In genomic region chr20:49674383-49675352, GRCh38 we compare ENCODE assay signal across 11 cellular contexts.
DNase-seq lines count a peak whose midpoint lies in the region; ATAC-seq and TF ChIP-seq lines count a peak whose summit lies in the region.
"Had no signal": no experiment of that assay in that cellular context is flagged by ENCODE, and none has a peak within 500 bp of the region (broad histone marks: within the 10 kb centered on the region; RNA-seq: fewer than 3 reads in every experiment).

No MANE protein-coding gene starts in this region.

- H3K9ac ChIP-seq in mucosa of stomach (ENCODE audit: low read length): peak overlapping the region; percentile 53

- peaks cover 96% of the 10 kb centered on the region for H3K4me1 ChIP-seq in mucosa of stomach (ENCODE audit: control insufficient read depth, insufficient read depth, low read length)

- peak; percentile 74 for DNase-seq in AG20443 (ENCODE audit: low spot score)
- DNase-seq in HuH-7.5 (ENCODE audit: low spot score): peak; percentile 48
- peak; percentile 51 to 58 for DNase-seq in cardiac fibroblast (ENCODE audit: low read depth in 2 of 2)
- DNase-seq in NCI-H446 treated with DMSO at 0.1 percent for 48 hours (lab: John Stamatoyannopoulos, UW): no peak
- no peak for DNase-seq in activated naive CD4-positive, alpha-beta T cell treated with Interleukin-2 at 50 U/mL for 16 hours
- no peak for DNase-seq in NOMO-1 (lab: John Stamatoyannopoulos, UW; ENCODE audit: unreplicated experiment in 2 of 2)
- DNase-seq: DMS79 treated with DMSO at 0.1 percent for 48 hours, GOT3, NCI-H2107 had no signal

- TF ChIP-seq CTCF in cardiac fibroblast (IDR thresholded peaks at IDR 0.05; ENCODE audit: low read depth, low read length): no peak

- no peak for ATAC-seq in GM18873 (IDR thresholded peaks at IDR 0.05; ENCODE audit: low FRiP score, unreplicated experiment)

- no peaks in the 10 kb centered on the region for H3K36me3 ChIP-seq in mucosa of stomach (ENCODE audit: control insufficient read depth, insufficient read depth, low read length)

- no peaks in the 10 kb centered on the region for H3K9me3 ChIP-seq in mucosa of stomach (ENCODE audit: control insufficient read depth, low read length)

- H3K4me3 ChIP-seq in cardiac fibroblast (replicated peaks in 1 of 2; ENCODE audit: low read depth in 2 of 2, low read length in 2 of 2): no peak overlapping the region
- no peak overlapping the region for H3K4me3 ChIP-seq in mucosa of stomach (ENCODE audit: low read length)

- H3K27me3 ChIP-seq in mucosa of stomach (ENCODE audit: control insufficient read depth, insufficient read depth, low read length): no peaks in the 10 kb centered on the region

Comparison
In these comparisons a context has a peak if more than half of its experiments do, and no peak if none do; other contexts are left out.
1. DNase-seq: peak in AG20443 (single experiment), HuH-7.5 (single experiment) and cardiac fibroblast (2 of 2); none in NCI-H446 treated with DMSO at 0.1 percent for 48 hours (single experiment), activated naive CD4-positive, alpha-beta T cell treated with Interleukin-2 at 50 U/mL for 16 hours (single experiment) and NOMO-1 (0 of 2).